In the genomic region with DNA sequence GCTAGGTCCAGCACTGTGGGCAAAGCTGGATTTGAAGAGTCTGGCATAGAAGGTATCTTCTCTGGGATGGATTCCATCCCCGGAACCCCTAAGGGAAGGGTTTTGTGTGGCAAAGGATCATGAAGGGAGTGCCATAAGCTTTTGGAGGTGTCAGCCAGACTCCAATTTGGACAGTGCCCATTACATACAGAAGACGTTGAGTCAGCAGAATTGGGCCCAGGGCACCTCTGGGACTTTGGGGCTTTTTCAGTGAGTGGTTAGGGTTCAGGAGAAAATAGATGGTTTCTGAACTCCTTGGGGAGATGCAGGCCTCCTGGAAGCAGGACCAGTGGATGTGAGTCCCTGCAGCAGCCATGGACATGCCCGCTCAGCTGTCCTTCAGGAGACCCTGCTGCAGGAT, we compare ENCODE assay signal across 1 cellular context.
TF ChIP-seq lines count a peak whose summit lies in the region.

No MANE protein-coding gene starts in this region.

TF ChIP-seq in HepG2, 621 proteins besides CTCF, POLR2A, EP300 and RAD21:
- TF ChIP-seq ZNF574 (CRISPR knock-in tag; IDR thresholded peaks at IDR 0.05) (no peak), DMAP1 (CRISPR knock-in tag; IDR thresholded peaks at IDR 0.05) (no peak), MAFF (IDR thresholded peaks at IDR 0.05; ENCODE audit: low read depth, low read length) (peak; percentile 74), TCF7L2 (IDR thresholded peaks at IDR 0.05; ENCODE audit: low read depth, low read length) (no peak), PAWR (CRISPR knock-in tag; IDR thresholded peaks at IDR 0.05; ENCODE audit: borderline replicate concordance) (no peak), SP2 (CRISPR knock-in tag; IDR thresholded peaks at IDR 0.05) (no peak), MAFK (conservative IDR thresholded peaks at IDR 0.05 in 1 of 2, IDR thresholded peaks at IDR 0.05 in 1 of 2; ENCODE audit: low read length in 2 of 2) (peak; percentile 79 to 85), ZNF546 (CRISPR knock-in tag; conservative IDR thresholded peaks at IDR 0.05) (no peak)
- TF ChIP-seq, protein P1, sequence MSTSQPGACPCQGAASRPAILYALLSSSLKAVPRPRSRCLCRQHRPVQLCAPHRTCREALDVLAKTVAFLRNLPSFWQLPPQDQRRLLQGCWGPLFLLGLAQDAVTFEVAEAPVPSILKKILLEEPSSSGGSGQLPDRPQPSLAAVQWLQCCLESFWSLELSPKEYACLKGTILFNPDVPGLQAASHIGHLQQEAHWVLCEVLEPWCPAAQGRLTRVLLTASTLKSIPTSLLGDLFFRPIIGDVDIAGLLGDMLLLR (CRISPR knock-in tag; IDR thresholded peaks at IDR 0.05): no peak
- TF ChIP-seq, protein P2, sequence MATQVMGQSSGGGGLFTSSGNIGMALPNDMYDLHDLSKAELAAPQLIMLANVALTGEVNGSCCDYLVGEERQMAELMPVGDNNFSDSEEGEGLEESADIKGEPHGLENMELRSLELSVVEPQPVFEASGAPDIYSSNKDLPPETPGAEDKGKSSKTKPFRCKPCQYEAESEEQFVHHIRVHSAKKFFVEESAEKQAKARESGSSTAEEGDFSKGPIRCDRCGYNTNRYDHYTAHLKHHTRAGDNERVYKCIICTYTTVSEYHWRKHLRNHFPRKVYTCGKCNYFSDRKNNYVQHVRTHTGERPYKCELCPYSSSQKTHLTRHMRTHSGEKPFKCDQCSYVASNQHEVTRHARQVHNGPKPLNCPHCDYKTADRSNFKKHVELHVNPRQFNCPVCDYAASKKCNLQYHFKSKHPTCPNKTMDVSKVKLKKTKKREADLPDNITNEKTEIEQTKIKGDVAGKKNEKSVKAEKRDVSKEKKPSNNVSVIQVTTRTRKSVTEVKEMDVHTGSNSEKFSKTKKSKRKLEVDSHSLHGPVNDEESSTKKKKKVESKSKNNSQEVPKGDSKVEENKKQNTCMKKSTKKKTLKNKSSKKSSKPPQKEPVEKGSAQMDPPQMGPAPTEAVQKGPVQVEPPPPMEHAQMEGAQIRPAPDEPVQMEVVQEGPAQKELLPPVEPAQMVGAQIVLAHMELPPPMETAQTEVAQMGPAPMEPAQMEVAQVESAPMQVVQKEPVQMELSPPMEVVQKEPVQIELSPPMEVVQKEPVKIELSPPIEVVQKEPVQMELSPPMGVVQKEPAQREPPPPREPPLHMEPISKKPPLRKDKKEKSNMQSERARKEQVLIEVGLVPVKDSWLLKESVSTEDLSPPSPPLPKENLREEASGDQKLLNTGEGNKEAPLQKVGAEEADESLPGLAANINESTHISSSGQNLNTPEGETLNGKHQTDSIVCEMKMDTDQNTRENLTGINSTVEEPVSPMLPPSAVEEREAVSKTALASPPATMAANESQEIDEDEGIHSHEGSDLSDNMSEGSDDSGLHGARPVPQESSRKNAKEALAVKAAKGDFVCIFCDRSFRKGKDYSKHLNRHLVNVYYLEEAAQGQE (IDR thresholded peaks at IDR 0.05; ENCODE audit: borderline replicate concordance in 1 of 2, low read depth in 1 of 2, low read length in 2 of 2): no peak
- TF ChIP-seq, protein P3, sequence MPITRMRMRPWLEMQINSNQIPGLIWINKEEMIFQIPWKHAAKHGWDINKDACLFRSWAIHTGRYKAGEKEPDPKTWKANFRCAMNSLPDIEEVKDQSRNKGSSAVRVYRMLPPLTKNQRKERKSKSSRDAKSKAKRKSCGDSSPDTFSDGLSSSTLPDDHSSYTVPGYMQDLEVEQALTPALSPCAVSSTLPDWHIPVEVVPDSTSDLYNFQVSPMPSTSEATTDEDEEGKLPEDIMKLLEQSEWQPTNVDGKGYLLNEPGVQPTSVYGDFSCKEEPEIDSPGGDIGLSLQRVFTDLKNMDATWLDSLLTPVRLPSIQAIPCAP (CRISPR knock-in tag; IDR thresholded peaks at IDR 0.05; ENCODE audit: low read depth): no peak
